Comparison of ENCODE assay signal across 9 cellular contexts in genomic region chr18:9876867-9877654, GRCh38. TPM values are rescaled to one million over a fixed set of nuclear protein-coding genes. Genes with fewer than 3 reads are reported as not detected.
DNase-seq lines count a peak whose midpoint lies in the region; ATAC-seq, FAIRE-seq and TF ChIP-seq lines count a peak whose summit lies in the region.
"Had no signal": no experiment of that assay in that cellular context is flagged by ENCODE, and none has a peak within 500 bp of the region (broad histone marks: within the 10 kb centered on the region; RNA-seq: fewer than 3 reads in every experiment).

No MANE protein-coding gene starts in this region.

- TSS peak; percentile 99 for BruUV-seq in Caco-2 (replicated peaks; lab: Mats Ljungman, UMichigan)

- ATAC-seq in HG03469 (IDR thresholded peaks at IDR 0.05; ENCODE audit: unreplicated experiment) (no peak), GM19452 (IDR thresholded peaks at IDR 0.05; ENCODE audit: unreplicated experiment) (no peak)

- no peak overlapping the region for H4K91ac ChIP-seq in H1 (replicated peaks; ENCODE audit: insufficient read length, low read length)

- TF ChIP-seq POLR2A in NB4 (IDR thresholded peaks at IDR 0.05; ENCODE audit: extremely low read depth, insufficient read length) (no peak), H1 (IDR thresholded peaks at IDR 0.05; ENCODE audit: control extremely low read depth in 1 of 2, low read depth in 2 of 2, low read length in 2 of 2) (no peak)

- no peaks in the 10 kb centered on the region for H3K9me3 ChIP-seq in Caco-2
- H3K9me3 ChIP-seq in H1 (ENCODE audit: insufficient read depth in 2 of 2, low read depth in 1 of 2, low read length in 1 of 2), result no peaks in the 10 kb centered on the region
- no peaks in the 10 kb centered on the region for H3K9me3 ChIP-seq in neuron (ENCODE audit: low read length)

- H3K14ac ChIP-seq in H1 (ENCODE audit: insufficient read length), result no peak overlapping the region

- no peak overlapping the region for H2BK20ac ChIP-seq in H1 (ENCODE audit: low read length)

- TF ChIP-seq CTCF in Caco-2 (IDR thresholded peaks at IDR 0.05; ENCODE audit: insufficient read depth in 1 of 2, low read depth in 1 of 2, low read length in 1 of 2, severe bottlenecking in 1 of 2, unreplicated experiment in 1 of 2) (no peak), NB4 (IDR thresholded peaks at IDR 0.05; ENCODE audit: low read depth, low read length) (no peak), H1 (IDR thresholded peaks at IDR 0.05; ENCODE audit: control extremely low read depth in 1 of 3, insufficient read depth in 1 of 3, low read depth in 1 of 3, low read length in 3 of 3) (no peak)

- no peak overlapping the region for H3K23ac ChIP-seq in H1 (ENCODE audit: insufficient read length)

- H2AK5ac ChIP-seq in H1 (ENCODE audit: low read depth, low read length), result no peak overlapping the region

- FAIRE-seq in H1 (lab: Jason Lieb, UNC), result no peak

- no peak for TF ChIP-seq EP300 in H1 (IDR thresholded peaks at IDR 0.05; ENCODE audit: borderline replicate concordance in 1 of 2, low read depth in 2 of 2, low read length in 2 of 2)

- peak overlapping the region; percentile 58 for H3K4me3 Mint-ChIP-seq in Caco-2 (ENCODE audit: unreplicated experiment)

- no peak overlapping the region for H2BK12ac ChIP-seq in H1 (ENCODE audit: low read depth, low read length)

- no peak overlapping the region for H2BK15ac ChIP-seq in H1 (ENCODE audit: low read length)

- H3K4me3 ChIP-seq in Caco-2 (ENCODE audit: low read depth, low read length), result peak overlapping the region; percentile 15
- H3K4me3 ChIP-seq in NB4 (ENCODE audit: low read depth, low read length), result peak overlapping the region; percentile 42
- H3K4me3 ChIP-seq in H1 (ENCODE audit: extremely low read depth in 1 of 4, insufficient read depth in 2 of 4, low read depth in 3 of 4, low read length in 4 of 4), result no peak overlapping the region
- H3K4me3 ChIP-seq in neuron (ENCODE audit: low read length), result no peak overlapping the region

- no peak overlapping the region for H4K8ac ChIP-seq in H1 (ENCODE audit: extremely low read depth, insufficient read depth, low read length)

- CTCF ChIA-PET in Caco-2 (lab: Charles Lee), result interaction anchor here (1.5 kb wide), 1 partner anchor 9 kb away, joined by 5 read pairs; the partner anchor contains the start of gene TXNDC2
- CTCF ChIA-PET in H1 (lab: Charles Lee; ENCODE audit: partially characterized antibody), result interaction anchor here (2.3 kb wide), 1 partner anchor 9 kb away, joined by 4 read pairs; the partner anchor contains the start of gene TXNDC2

- H2AFZ ChIP-seq in H1 (ENCODE audit: low read length) (peak overlapping the region; percentile 61; the same call in 1 of the 2 replicates), neuron (ENCODE audit: low read depth, low read length) (peak overlapping the region; percentile 30)

- H3K36me3 ChIP-seq in Caco-2 (ENCODE audit: control insufficient read depth, insufficient read depth, low read length), result no peaks in the 10 kb centered on the region
- H3K36me3 ChIP-seq in H1 (ENCODE audit: control insufficient read depth in 2 of 4, insufficient read depth in 4 of 4, low read length in 3 of 4), result no peaks in the 10 kb centered on the region
- H3K36me3 ChIP-seq in neuron (ENCODE audit: insufficient read depth, low read length), result no peaks in the 10 kb centered on the region

- no peak overlapping the region for H3K27ac ChIP-seq in H1 (ENCODE audit: low read depth, low read length)

- TF ChIP-seq RAD21 in H1 (IDR thresholded peaks at IDR 0.05 in 1 of 2, conservative IDR thresholded peaks at IDR 0.05 in 1 of 2; ENCODE audit: low read depth in 2 of 2, low read length in 2 of 2), result no peak

- peak overlapping the region; percentile 78 for H3K27ac Mint-ChIP-seq in Caco-2 (ENCODE audit: unreplicated experiment)

- H3K36me3 Mint-ChIP-seq in Caco-2 (ENCODE audit: insufficient read depth, unreplicated experiment), result peaks cover 8% of the 10 kb centered on the region

- no peak overlapping the region for H3K18ac ChIP-seq in H1 (ENCODE audit: extremely low read depth, low read length)

- no peak overlapping the region for H3K4me2 ChIP-seq in H1 (ENCODE audit: insufficient read depth in 1 of 2, low read depth in 2 of 2, low read length in 2 of 2)

- H3K79me1 ChIP-seq in H1 (ENCODE audit: low read depth, low read length), result no peaks in the 10 kb centered on the region

- POLR2A ChIA-PET in Caco-2 (lab: Charles Lee), result interaction anchor here (0.6 to 1.2 kb wide), 3 partner anchors 22 to 50 kb away, joined by 3 to 13 read pairs (median 3); partner anchors contain the start of gene VAPA
- POLR2A ChIA-PET in H1 (lab: Charles Lee; ENCODE audit: partially characterized antibody), result no interaction called here

- no peaks in the 10 kb centered on the region for H3K27me3 ChIP-seq in Caco-2 (replicated peaks; ENCODE audit: control insufficient read depth, insufficient read depth, low read length)
- no peaks in the 10 kb centered on the region for H3K27me3 ChIP-seq in H1 (replicated peaks in 1 of 4; ENCODE audit: control insufficient read depth in 3 of 4, extremely low read depth in 1 of 4, insufficient read depth in 3 of 4, low read length in 3 of 4)
- H3K27me3 ChIP-seq in neuron (ENCODE audit: insufficient read depth, low read length), result no peaks in the 10 kb centered on the region

- no peak overlapping the region for H2BK5ac ChIP-seq in H1 (ENCODE audit: low read depth, low read length)

- 77% methylated on average over 9 of the region's 9 CpGs; no CpG with 5 or more reads in 1 of the 2 experiments for WGBS in H1 (ENCODE audit: extremely low coverage in 1 of 2, insufficient coverage in 1 of 2, insufficient read length in 1 of 2, insufficient replicate concordance in 2 of 2, low coverage in 1 of 2, low lambda C conversion rate in 2 of 2, missing lambda C conversion rate in 1 of 2), 2 experiments

- no peaks in the 10 kb centered on the region for H4K20me1 ChIP-seq in H1 (replicated peaks in 1 of 2; ENCODE audit: control insufficient read depth in 1 of 2, insufficient read depth in 2 of 2, low read length in 2 of 2)

- DNase-seq in Caco-2 (peak; percentile 82 to 84), NB4 (ENCODE audit: low read depth) (peak; percentile 94), H1 (ENCODE audit: low read depth in 1 of 2, low spot score in 2 of 2) (no peak), NCI-H1417 treated with DMSO at 0.1 percent for 48 hours (lab: John Stamatoyannopoulos, UW) (no peak), NCI-H1417 (lab: John Stamatoyannopoulos, UW) (no peak)

- H3K27me3 Mint-ChIP-seq in Caco-2 (ENCODE audit: insufficient read depth, unreplicated experiment), result no peaks in the 10 kb centered on the region

- H3K9ac ChIP-seq in H1 (replicated peaks in 1 of 4; ENCODE audit: extremely low read depth in 1 of 4, low read depth in 3 of 4, low read length in 3 of 4), result no peak overlapping the region

- no peak overlapping the region for H2BK120ac ChIP-seq in H1 (replicated peaks; ENCODE audit: low read depth, low read length)

- H3K4ac ChIP-seq in H1 (replicated peaks; ENCODE audit: insufficient read length, low read depth, low read length), result no peak overlapping the region

- H3K4me1 Mint-ChIP-seq in Caco-2 (ENCODE audit: low read depth, unreplicated experiment), result peaks cover 16% of the 10 kb centered on the region

- H3K9me3 Mint-ChIP-seq in Caco-2 (ENCODE audit: unreplicated experiment), result no peaks in the 10 kb centered on the region

- no peaks in the 10 kb centered on the region for H3K79me2 ChIP-seq in H1 (ENCODE audit: control insufficient read depth in 1 of 2, insufficient read depth in 2 of 2, low read length in 2 of 2)

- no peaks in the 10 kb centered on the region for H3K23me2 ChIP-seq in H1 (ENCODE audit: low read depth, low read length)

- H3K4me1 ChIP-seq in Caco-2, result peaks cover 34% of the 10 kb centered on the region
- H3K4me1 ChIP-seq in H1 (replicated peaks in 1 of 4; ENCODE audit: control insufficient read depth in 3 of 4, insufficient read depth in 4 of 4, low read length in 3 of 4), result no peaks in the 10 kb centered on the region
- H3K4me1 ChIP-seq in neuron (ENCODE audit: insufficient read depth, low read length), result no peaks in the 10 kb centered on the region

- no peak overlapping the region for H4K5ac ChIP-seq in H1 (ENCODE audit: insufficient read length, low read depth, low read length)

- H3K56ac ChIP-seq in H1 (replicated peaks; ENCODE audit: insufficient read length, low read depth, low read length), result no peak overlapping the region

- intact Hi-C loops in Caco-2 (cut with micrococcal nuclease; ENCODE audit: unreplicated experiment), result loop anchor here (1.0 to 5.0 kb wide), 4 partner anchors 36 to 140 kb away; no protein-coding TSS in a partner anchor

TF ChIP-seq in H1, 55 proteins besides CTCF, POLR2A, EP300 and RAD21 (continues in another document):
- TF ChIP-seq TAF1 (IDR thresholded peaks at IDR 0.05; ENCODE audit: low read depth, low read length) (no peak), CEBPB (IDR thresholded peaks at IDR 0.05; ENCODE audit: low read depth, low read length) (no peak), PHF8 (conservative IDR thresholded peaks at IDR 0.05; ENCODE audit: low read depth, low read length) (no peak), SAP30 (IDR thresholded peaks at IDR 0.05; ENCODE audit: insufficient read depth, insufficient replicate concordance, low read length) (no peak), HDAC6 (IDR thresholded peaks at IDR 0.05; ENCODE audit: low read depth, low read length) (no peak), KDM1A (IDR thresholded peaks at IDR 0.05; ENCODE audit: borderline replicate concordance, low read length) (no peak), SP2 (IDR thresholded peaks at IDR 0.05; ENCODE audit: low read length) (no peak), JUND (IDR thresholded peaks at IDR 0.05; ENCODE audit: low read length) (no peak)

RNA-seq across cellular contexts. Expression of gene TXNDC2, which starts 8.7 kb away (rescaled TPM):
- not detected in 2 replicates for total RNA-seq in Caco-2 (2022)
- total RNA-seq in H1 (2021; fragmentation: NEBNext Ultra II Directional; extraction: Animal tissue kit (Norgen Biotek cat#: 25700)), result 0.09 TPM in 1 of 2 replicates, not detected in the other
- polyA plus RNA-seq in H1 (2011; rRNA removed), result 0.11 TPM in 1 of 2 replicates, not detected in the other
- polyA plus RNA-seq in H1 (2011; cell fraction: cytosol; rRNA removed), result 0.08 TPM
- polyA plus RNA-seq in H1 (2011; cell fraction: nucleus; rRNA removed), result not detected
- polyA plus RNA-seq in H1 (2012, experiment 1 of 2), result 0.20 TPM in 1 of 4 replicates, not detected in the others
- polyA plus RNA-seq in H1 (2012, experiment 2 of 2), result not detected
- 0.12 TPM for polyA plus RNA-seq in H1 (2013, experiment 1 of 2)
- polyA plus RNA-seq in H1 (2013, experiment 2 of 2), result 0.11 TPM
- 0.17 TPM in 1 of 2 replicates, not detected in the other for polyA minus RNA-seq in H1 (2011; rRNA and poly(A)+ RNA removed)
- not detected for polyA minus RNA-seq in H1 (2011; cell fraction: cytosol; rRNA and poly(A)+ RNA removed)
- 0.20 TPM for polyA minus RNA-seq in H1 (2011; cell fraction: nucleus; rRNA and poly(A)+ RNA removed)
- total RNA-seq: epithelial cell of proximal tubule had no signal

RNA-seq across cellular contexts. Expression of gene VAPA, which starts 36.8 kb away (rescaled TPM):
- 205 and 222 TPM in 2 replicates for total RNA-seq in Caco-2 (2022)
- total RNA-seq in H1 (2021; fragmentation: NEBNext Ultra II Directional; extraction: Animal tissue kit (Norgen Biotek cat#: 25700)), result 128 and 130 TPM in 2 replicates
- polyA plus RNA-seq in H1 (2011; rRNA removed), result 44.4 and 79.7 TPM in 2 replicates
- polyA plus RNA-seq in H1 (2011; cell fraction: cytosol; rRNA removed), result 115 TPM
- 58.2 TPM for polyA plus RNA-seq in H1 (2011; cell fraction: nucleus; rRNA removed)
- polyA plus RNA-seq in H1 (2012, experiment 1 of 2), result 84.4 to 121 TPM (median 101 TPM) in 4 replicates
- 35.1 TPM for polyA plus RNA-seq in H1 (2012, experiment 2 of 2)
- polyA plus RNA-seq in H1 (2013, experiment 1 of 2), result 86.3 TPM
- polyA plus RNA-seq in H1 (2013, experiment 2 of 2), result 89.4 TPM
- 63.8 and 88.5 TPM in 2 replicates for polyA minus RNA-seq in H1 (2011; rRNA and poly(A)+ RNA removed)
- 77.8 TPM for polyA minus RNA-seq in H1 (2011; cell fraction: cytosol; rRNA and poly(A)+ RNA removed)
- 59.6 TPM for polyA minus RNA-seq in H1 (2011; cell fraction: nucleus; rRNA and poly(A)+ RNA removed)

Comparison
In these comparisons a context has a peak if more than half of its experiments do, and no peak if none do; other contexts are left out.
1. DNase-seq: peak in Caco-2 (2 of 2) and NB4 (single experiment); none in H1 (0 of 2), NCI-H1417 treated with DMSO at 0.1 percent for 48 hours (single experiment) and NCI-H1417 (0 of 3).
2. H3K4me3 ChIP-seq: peak in Caco-2 (single experiment) and NB4 (single experiment); none in H1 (0 of 4) and neuron (single experiment).